ENCODE assay signal across 8 cellular contexts in genomic region chr1:11925938-11926292, GRCh38. TPM values are rescaled to one million over a fixed set of nuclear protein-coding genes. Genes with fewer than 3 reads are reported as not detected.
A peak's percentile ranks its signal among the peaks of the same experiment; 100 is the strongest.
DNase-seq lines count a peak whose midpoint lies in the region; TF ChIP-seq lines count a peak whose summit lies in the region.

No MANE protein-coding gene starts in this region.

- peaks cover 32% of the 10 kb centered on the region for H3K36me3 ChIP-seq in DOHH2 (ENCODE audit: control insufficient read depth, low read length)
- peaks cover 7% of the 10 kb centered on the region for H3K36me3 ChIP-seq in H7 (replicated peaks; ENCODE audit: control insufficient read depth, insufficient read depth, low read length)
- peaks cover 0 to 27% (median 0%) of the 10 kb centered on the region in 3 donors for H3K36me3 ChIP-seq in Peyer's patch
- H3K36me3 ChIP-seq in skeletal muscle satellite cell (ENCODE audit: insufficient read depth, low read length) = peaks cover 14% of the 10 kb centered on the region

- H4K20me1 ChIP-seq in DOHH2 (ENCODE audit: control insufficient read depth, insufficient read depth, low read depth, low read length) = peaks cover 8% of the 10 kb centered on the region; the same call in 1 of the 2 replicates

- no peaks in the 10 kb centered on the region for H3K9me2 ChIP-seq in DOHH2 (replicated peaks; ENCODE audit: control insufficient read depth, low read length)

- no peak for TF ChIP-seq POLR2A in Peyer's patch (IDR thresholded peaks at IDR 0.05)

- TF ChIP-seq CTCF in DOHH2 (IDR thresholded peaks at IDR 0.05; ENCODE audit: low read depth, low read length, poor library complexity, severe bottlenecking) (no peak), Peyer's patch (IDR thresholded peaks at IDR 0.05) (peak in 1 of 6 experiments; percentile 15), fibroblast of the aortic adventitia (IDR thresholded peaks at IDR 0.05; ENCODE audit: insufficient read depth, low read length) (no peak)

- H3K4me2 ChIP-seq in DOHH2 (ENCODE audit: low read length) = peak overlapping the region; percentile 85
- peak overlapping the region; percentile 99 for H3K4me2 ChIP-seq in skeletal muscle satellite cell (ENCODE audit: low read length)

- H3K27ac ChIP-seq in DOHH2 (ENCODE audit: low read depth, low read length) = no peak overlapping the region
- H3K27ac ChIP-seq in Peyer's patch = peak overlapping the region; percentile 66 to 83 (median 74)

- no peaks in the 10 kb centered on the region for H3K9me3 ChIP-seq in DOHH2 (ENCODE audit: control insufficient read depth, insufficient read depth, low read length)
- no peaks in the 10 kb centered on the region for H3K9me3 ChIP-seq in Peyer's patch
- H3K9me3 ChIP-seq in skeletal muscle satellite cell (replicated peaks; ENCODE audit: low read length) = no peaks in the 10 kb centered on the region

- peak overlapping the region; percentile 77 for H3K4me3 ChIP-seq in DOHH2 (ENCODE audit: low read length)
- peak overlapping the region; percentile 54 for H3K4me3 ChIP-seq in H7 (ENCODE audit: insufficient read depth, low read depth, low read length)
- H3K4me3 ChIP-seq in Peyer's patch = peak overlapping the region; percentile 62 to 92 (median 84)
- H3K4me3 ChIP-seq in fibroblast of the aortic adventitia (ENCODE audit: low read depth, low read length) = peak overlapping the region; percentile 65
- peak overlapping the region; percentile 75 for H3K4me3 ChIP-seq in skeletal muscle satellite cell (ENCODE audit: low read length)

- H3K4me1 ChIP-seq in DOHH2 (ENCODE audit: control insufficient read depth, low read length) (peaks cover 52% of the 10 kb centered on the region), Peyer's patch (peaks cover 0 to 83% (median 15%) of the 10 kb centered on the region in 4 donors), skeletal muscle satellite cell (ENCODE audit: control insufficient read depth, insufficient read depth, low read length) (peaks cover 47% of the 10 kb centered on the region)

- H3F3A ChIP-seq in DOHH2 (ENCODE audit: control insufficient read depth, insufficient read depth) = peaks cover 9% of the 10 kb centered on the region

- peaks cover 47% of the 10 kb centered on the region for H3K79me2 ChIP-seq in DOHH2 (ENCODE audit: control insufficient read depth, low read length)

- H3K9ac ChIP-seq in skeletal muscle satellite cell (ENCODE audit: low read depth, low read length) = peak overlapping the region; percentile 65

- DNase-seq in H7 (peak; percentile 63), Peyer's patch (peak in 1 of 3 donors; percentile 49), fibroblast of the aortic adventitia (ENCODE audit: low read depth) (no peak), EL (no peak), dedifferentiated amniotic fluid mesenchymal stem cell (ENCODE audit: extremely low spot score) (no peak), T1000 (lab: John Stamatoyannopoulos, UW) (no peak)

- H3K27me3 ChIP-seq in DOHH2 (ENCODE audit: control insufficient read depth, low read length) (no peaks in the 10 kb centered on the region), H7 (ENCODE audit: control insufficient read depth, insufficient read depth, low read length) (no peaks in the 10 kb centered on the region), Peyer's patch (no peaks in the 10 kb centered on the region), skeletal muscle satellite cell (ENCODE audit: control insufficient read depth, insufficient read depth, low read length) (no peaks in the 10 kb centered on the region)

RNA-seq across cellular contexts. Expression of gene KIAA2013, which starts 0.3 kb away (rescaled TPM):
- 105 and 113 TPM in 2 replicates for total RNA-seq in H7 (2014; rRNA removed; shearing (Covaris generic))
- total RNA-seq in Peyer's patch = 100 to 1,000 TPM in 3 of 4 donors, 10 to 100 TPM in 1; 80.9 to 400 (median 278) TPM
- total RNA-seq in fibroblast of the aortic adventitia (ENCODE audit: low replicate concordance) = 37.8 and 86.9 TPM in 2 replicates
- 68.4 and 73.2 TPM in 2 replicates for total RNA-seq in skeletal muscle satellite cell (2012; rRNA removed)

RNA-seq across cellular contexts. Expression of gene PLOD1, which starts 8.6 kb away (rescaled TPM):
- 90.7 and 103 TPM in 2 replicates for total RNA-seq in H7 (2014; rRNA removed; shearing (Covaris generic))
- total RNA-seq in Peyer's patch = 10 to 100 TPM; 23.9 to 75.2 (median 47.0) TPM
- 116 and 123 TPM in 2 replicates for total RNA-seq in fibroblast of the aortic adventitia (ENCODE audit: low replicate concordance)
- total RNA-seq in skeletal muscle satellite cell (2012; rRNA removed) = 267 and 303 TPM in 2 replicates

RNA-seq across cellular contexts. Expression of gene MFN2, which starts 54.3 kb away (rescaled TPM):
- 84.1 and 85.8 TPM in 2 replicates for total RNA-seq in H7 (2014; rRNA removed; shearing (Covaris generic))
- total RNA-seq in Peyer's patch (100 to 1,000 TPM in 1 of 4 donors, 10 to 100 TPM in 3; 54.5 to 101 (median 94.9) TPM), fibroblast of the aortic adventitia (ENCODE audit: low replicate concordance) (41.9 and 59.7 TPM in 2 replicates)
- 57.0 and 68.2 TPM in 2 replicates for total RNA-seq in skeletal muscle satellite cell (2012; rRNA removed)
